ENCODE assay signal across 12 cellular contexts in genomic region chr1:167564592-167564991, GRCh38. TPM values are rescaled to one million over a fixed set of nuclear protein-coding genes. Genes with fewer than 3 reads are reported as not detected.
DNase-seq lines count a peak whose midpoint lies in the region; ATAC-seq and TF ChIP-seq lines count a peak whose summit lies in the region.
"Had no signal": no experiment of that assay in that cellular context is flagged by ENCODE, and none has a peak within 500 bp of the region (broad histone marks: within the 10 kb centered on the region; RNA-seq: fewer than 3 reads in every experiment).

No MANE protein-coding gene starts in this region.

- DNase-seq in AG10803 (ENCODE audit: low read depth) = peak; percentile 16
- peak; percentile 59 for DNase-seq in H4 (ENCODE audit: low spot score)
- peak; percentile 81 for DNase-seq in OCI-M1 (lab: John Stamatoyannopoulos, UW)
- no peak for DNase-seq in DMS114 treated with DMSO at 0.1 percent for 48 hours (lab: John Stamatoyannopoulos, UW; ENCODE audit: unreplicated experiment)
- DNase-seq in NCI-H1105 treated with DMSO at 0.1 percent for 48 hours (lab: John Stamatoyannopoulos, UW) = no peak
- DNase-seq: activated CD4-positive, alpha-beta T cell treated with anti-CD3 and anti-CD28 coated beads, Interleukin-2, amount 50 U/mL, for 4 hours; effector CD8-positive, alpha-beta T cell; small intestine had no signal

- no peak overlapping the region for H3K4me3 ChIP-seq in AG10803 (ENCODE audit: low read length)
- H3K4me3 ChIP-seq: SJSA1 had no signal

- TF ChIP-seq CTCF in AG10803 (conservative IDR thresholded peaks at IDR 0.05; ENCODE audit: low read length) = no peak

- ATAC-seq in esophagus mucosa = peak; percentile 77
- no peak for ATAC-seq in GM18517 (IDR thresholded peaks at IDR 0.05; ENCODE audit: unreplicated experiment)
- no peak for ATAC-seq in GM19351 (IDR thresholded peaks at IDR 0.05; ENCODE audit: unreplicated experiment)

RNA-seq across cellular contexts. Expression of gene CREG1, which starts 11.0 kb away (rescaled TPM):
- total RNA-seq in H4 (2014; rRNA removed; shearing (Covaris generic)) = 133 and 160 TPM in 2 replicates
- total RNA-seq in esophagus mucosa = 61.8 TPM

RNA-seq across cellular contexts. Expression of gene CD247, which starts 46.3 kb away (rescaled TPM):
- total RNA-seq in H4 (2014; rRNA removed; shearing (Covaris generic)) = not detected in 2 replicates
- total RNA-seq in esophagus mucosa = 0.80 TPM
- total RNA-seq: SJSA1 had no signal

Comparison
In these comparisons a context has a peak if more than half of its experiments do, and no peak if none do; other contexts are left out.
1. DNase-seq: peak in AG10803 (single experiment), H4 (single experiment) and OCI-M1 (single experiment); none in DMS114 treated with DMSO at 0.1 percent for 48 hours (single experiment) and NCI-H1105 treated with DMSO at 0.1 percent for 48 hours (single experiment).